Comparison of ENCODE assay signal across 7 cellular contexts in genomic region chr15:82080774-82081173, GRCh38. TPM values are rescaled to one million over a fixed set of nuclear protein-coding genes. Genes with fewer than 3 reads are reported as not detected.
"Had no signal": no experiment of that assay in that cellular context is flagged by ENCODE, and none has a peak within 500 bp of the region (broad histone marks: within the 10 kb centered on the region; RNA-seq: fewer than 3 reads in every experiment).

No MANE protein-coding gene starts in this region.

- DNase-seq: H9, HCEC 1CT had no signal

- H3K4me2 ChIP-seq: GM23338 had no signal

- H3K4me3 ChIP-seq: GM23338 had no signal

- FAIRE-seq: H1, H54, HTR-8/SVneo had no signal

- H2AFZ ChIP-seq: GM23338 had no signal

- ATAC-seq: GM23338 had no signal

RNA-seq across cellular contexts. Expression of gene MEX3B, which starts 35.0 kb away (rescaled TPM):
- polyA plus RNA-seq: IgD-negative memory B cell had no signal
